Comparison of ENCODE assay signal across 22 cellular contexts in the genomic region with DNA sequence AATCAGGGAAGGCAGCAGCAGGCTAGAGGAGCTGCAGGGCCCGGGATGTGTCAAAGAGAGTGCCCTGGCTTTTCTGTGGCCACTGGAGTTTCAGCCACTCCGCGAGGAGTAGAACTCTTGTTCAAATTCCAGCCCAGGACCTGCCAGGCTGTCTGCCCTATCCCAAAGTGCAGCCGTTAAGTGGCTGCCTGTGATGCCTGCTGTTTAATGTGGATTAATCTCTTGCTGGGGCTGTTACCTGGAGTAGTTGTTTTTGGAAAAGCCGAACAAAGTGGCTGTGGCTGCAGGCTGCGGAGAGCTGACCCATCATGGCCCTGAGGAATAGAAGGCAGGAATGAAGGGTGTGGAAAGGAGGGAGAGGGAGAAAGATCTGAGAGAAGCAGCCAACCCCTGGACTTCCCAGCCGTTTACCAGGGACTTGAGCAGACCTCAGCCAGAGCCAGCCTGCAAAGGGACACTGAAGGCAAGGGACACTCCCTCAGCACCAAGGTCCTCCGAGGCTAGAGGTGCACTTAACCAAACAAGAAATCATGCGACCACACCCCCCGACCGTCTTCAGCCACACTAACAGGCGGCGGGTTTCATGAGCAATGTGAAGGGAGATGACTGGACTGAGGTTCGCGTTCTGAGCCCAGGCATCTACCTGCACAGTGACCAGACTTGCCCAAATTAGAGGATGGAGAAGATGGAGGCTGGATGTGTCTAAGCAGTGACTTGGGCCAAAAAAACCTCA. TPM values are rescaled to one million over a fixed set of nuclear protein-coding genes. Genes with fewer than 3 reads are reported as not detected.
A peak's percentile ranks its signal among the peaks of the same experiment; 100 is the strongest.
DNase-seq lines count a peak whose midpoint lies in the region; ATAC-seq and TF ChIP-seq lines count a peak whose summit lies in the region.
"Had no signal": no experiment of that assay in that cellular context is flagged by ENCODE, and none has a peak within 500 bp of the region (broad histone marks: within the 10 kb centered on the region; RNA-seq: fewer than 3 reads in every experiment).

No MANE protein-coding gene starts in this region.

- no peaks in the 10 kb centered on the region for H3K79me1 ChIP-seq in neuronal stem cell (ENCODE audit: low read depth, low read length)

- ATAC-seq in T-helper 17 cell (no peak), GM19324 (IDR thresholded peaks at IDR 0.05; ENCODE audit: low FRiP score, unreplicated experiment) (no peak)
- ATAC-seq: HCT116, SK-N-SH treated with all-trans-retinoic acid at 6 μM for 48 hours had no signal

- peak overlapping the region; percentile 6 for H3K9ac ChIP-seq in neuronal stem cell (ENCODE audit: low read depth, low read length, poor library complexity)

- H2AK5ac ChIP-seq in neuronal stem cell (ENCODE audit: low read depth, low read length) = no peak overlapping the region

- H2BK120ac ChIP-seq in neuronal stem cell (ENCODE audit: low read depth, low read length) = no peak overlapping the region

- BruUV-seq in Caco-2 (replicated peaks; lab: Mats Ljungman, UMichigan) = no TSS peak

- no peak overlapping the region for H2BK12ac ChIP-seq in neuronal stem cell (ENCODE audit: low read length)

- H3K23ac ChIP-seq in neuronal stem cell (ENCODE audit: low read depth, low read length, poor library complexity) = no peak overlapping the region

- H3K27me3 Mint-ChIP-seq in activated T-cell treated with anti-CD3 and anti-CD28 coated beads, Interleukin-2, amount 50 U/mL, for 24 hours = no peaks in the 10 kb centered on the region
- H3K27me3 Mint-ChIP-seq in Caco-2 (ENCODE audit: insufficient read depth, unreplicated experiment) = no peaks in the 10 kb centered on the region
- no peaks in the 10 kb centered on the region for H3K27me3 Mint-ChIP-seq in T-helper 17 cell

- intact Hi-C loops in Caco-2 (cut with micrococcal nuclease; ENCODE audit: unreplicated experiment) = no loop called here

- H3K36me3 Mint-ChIP-seq in activated T-cell treated with anti-CD3 and anti-CD28 coated beads, Interleukin-2, amount 50 U/mL, for 24 hours (ENCODE audit: low read depth) = peaks cover 81% of the 10 kb centered on the region
- H3K36me3 Mint-ChIP-seq in Caco-2 (ENCODE audit: insufficient read depth, unreplicated experiment) (peaks cover 60% of the 10 kb centered on the region), T-helper 17 cell (ENCODE audit: low read depth) (peaks cover 2% of the 10 kb centered on the region)

- DNase-seq in activated T-cell treated with anti-CD3 and anti-CD28 coated beads, Interleukin-2, amount 50 U/mL, for 24 hours = no peak
- DNase-seq in activated T-cell treated with anti-CD3 and anti-CD28 coated beads for 4 hours = no peak
- DNase-seq in Caco-2 = no peak
- no peak for DNase-seq in T-helper 17 cell
- no peak for DNase-seq in neuronal stem cell (ENCODE audit: low spot score)
- no peak for DNase-seq in activated CD4-positive, alpha-beta T cell treated with anti-CD3 and anti-CD28 coated beads, Interleukin-2, amount 50 U/mL, for 48 hours
- no peak for DNase-seq in NCI-H82 (lab: John Stamatoyannopoulos, UW)
- DNase-seq: COR-L47, DMS153, GDM1, GOT3, NCI-H1105, NCI-H1694, NCI-H2107, NCI-H510A, NCI-H748 treated with DMSO at 0.1 percent for 48 hours, OCI-M1, SHP77 treated with DMSO at 0.1 percent for 48 hours had no signal

- no peak overlapping the region for H4K91ac ChIP-seq in neuronal stem cell (ENCODE audit: low read depth, low read length, poor library complexity)

- H3K4me3 ChIP-seq in Caco-2 (ENCODE audit: low read depth, low read length) (no peak overlapping the region), neuronal stem cell (ENCODE audit: low read length in 2 of 2) (peak overlapping the region in 1 of 2 donors; percentile 3)

- POLR2A ChIA-PET in Caco-2 (lab: Charles Lee) = no interaction called here

- H2BK5ac ChIP-seq in neuronal stem cell (ENCODE audit: low read length) = no peak overlapping the region

- no peak overlapping the region for H3K14ac ChIP-seq in neuronal stem cell (ENCODE audit: low read length)

- TF ChIP-seq CTCF in Caco-2 (IDR thresholded peaks at IDR 0.05; ENCODE audit: insufficient read depth in 1 of 2, low read depth in 1 of 2, low read length in 1 of 2, severe bottlenecking in 1 of 2, unreplicated experiment in 1 of 2) = no peak

- H3K27ac Mint-ChIP-seq in activated T-cell treated with anti-CD3 and anti-CD28 coated beads, Interleukin-2, amount 50 U/mL, for 24 hours = peak overlapping the region; percentile 47
- peak overlapping the region; percentile 43 for H3K27ac Mint-ChIP-seq in Caco-2 (ENCODE audit: unreplicated experiment)
- H3K27ac Mint-ChIP-seq in T-helper 17 cell = peak overlapping the region; percentile 61

- peaks cover 8% of the 10 kb centered on the region for H3K4me1 Mint-ChIP-seq in activated T-cell treated with anti-CD3 and anti-CD28 coated beads, Interleukin-2, amount 50 U/mL, for 24 hours (ENCODE audit: low read depth)
- H3K4me1 Mint-ChIP-seq in Caco-2 (ENCODE audit: low read depth, unreplicated experiment) = no peaks in the 10 kb centered on the region
- H3K4me1 Mint-ChIP-seq in T-helper 17 cell = peaks cover 10% of the 10 kb centered on the region

- H3K4me1 ChIP-seq in Caco-2 = no peaks in the 10 kb centered on the region
- H3K4me1 ChIP-seq in neuronal stem cell (ENCODE audit: control insufficient read depth in 2 of 2, insufficient read depth in 1 of 2, low read depth in 1 of 2, low read length in 2 of 2) = peaks cover 3 to 5% of the 10 kb centered on the region in 2 donors

- no peak overlapping the region for H3K4me2 ChIP-seq in neuronal stem cell (ENCODE audit: insufficient read depth, low read length, poor library complexity, severe bottlenecking)

- H3K36me3 ChIP-seq in Caco-2 (ENCODE audit: control insufficient read depth, insufficient read depth, low read length) (peaks cover 4% of the 10 kb centered on the region), neuronal stem cell (replicated peaks in 1 of 2; ENCODE audit: control insufficient read depth in 2 of 2, insufficient read depth in 2 of 2, low read length in 2 of 2) (peaks cover 49 to 85% of the 10 kb centered on the region in 2 donors)

- no peak overlapping the region for H2BK15ac ChIP-seq in neuronal stem cell (ENCODE audit: low read length)

- H3K9me3 ChIP-seq in Caco-2 (no peaks in the 10 kb centered on the region), T-helper 17 cell (ENCODE audit: control insufficient read depth, low read length, poor library complexity, severe bottlenecking) (no peaks in the 10 kb centered on the region), neuronal stem cell (replicated peaks in 1 of 2; ENCODE audit: control insufficient read depth in 2 of 2, insufficient read depth in 1 of 2, low read depth in 1 of 2, low read length in 2 of 2) (no peaks in the 10 kb centered on the region)

- no peak overlapping the region for H2AFZ ChIP-seq in neuronal stem cell (ENCODE audit: low read length)

- CTCF ChIA-PET in Caco-2 (lab: Charles Lee) = no interaction called here

- no peaks in the 10 kb centered on the region for H3K9me3 Mint-ChIP-seq in activated T-cell treated with anti-CD3 and anti-CD28 coated beads, Interleukin-2, amount 50 U/mL, for 24 hours
- no peaks in the 10 kb centered on the region for H3K9me3 Mint-ChIP-seq in Caco-2 (ENCODE audit: unreplicated experiment)

- no CpG with 5 or more reads among the region's 15 CpGs for WGBS in neuronal stem cell (ENCODE audit: extremely low coverage in 2 of 2, insufficient read length in 2 of 2, insufficient replicate concordance in 1 of 2), 2 donors

- no peak overlapping the region for H3K27ac ChIP-seq in neuronal stem cell (replicated peaks; ENCODE audit: low read length)
- H3K27ac ChIP-seq: 22Rv1 had no signal

- no peaks in the 10 kb centered on the region for H3K27me3 ChIP-seq in Caco-2 (replicated peaks; ENCODE audit: control insufficient read depth, insufficient read depth, low read length)
- no peaks in the 10 kb centered on the region for H3K27me3 ChIP-seq in neuronal stem cell (ENCODE audit: control insufficient read depth in 3 of 3, insufficient read depth in 3 of 3, low read depth in 1 of 3, low read length in 3 of 3)

- no peak overlapping the region for H3K4me3 Mint-ChIP-seq in activated T-cell treated with anti-CD3 and anti-CD28 coated beads, Interleukin-2, amount 50 U/mL, for 24 hours
- H3K4me3 Mint-ChIP-seq in Caco-2 (ENCODE audit: unreplicated experiment) (no peak overlapping the region), T-helper 17 cell (no peak overlapping the region)

- H4K8ac ChIP-seq in neuronal stem cell (ENCODE audit: low read depth, low read length) = no peak overlapping the region

- H3K4ac ChIP-seq in neuronal stem cell (ENCODE audit: low read length) = no peak overlapping the region

- no peak overlapping the region for H3K18ac ChIP-seq in neuronal stem cell (ENCODE audit: low read length)

RNA-seq across cellular contexts. Expression of gene CDAN1, which starts 4.7 kb away (rescaled TPM):
- 29.4 and 32.3 TPM in 2 replicates for total RNA-seq in Caco-2 (2022)
- total RNA-seq in T-helper 17 cell = 10 to 100 TPM; 18.2 to 19.4 TPM
- 7.9 TPM for polyA plus RNA-seq in neuronal stem cell (2013, experiment 1 of 2)
- 7.9 TPM for polyA plus RNA-seq in neuronal stem cell (2013, experiment 2 of 2)
